ENCODE assay signal across 20 cellular contexts in the genomic region with DNA sequence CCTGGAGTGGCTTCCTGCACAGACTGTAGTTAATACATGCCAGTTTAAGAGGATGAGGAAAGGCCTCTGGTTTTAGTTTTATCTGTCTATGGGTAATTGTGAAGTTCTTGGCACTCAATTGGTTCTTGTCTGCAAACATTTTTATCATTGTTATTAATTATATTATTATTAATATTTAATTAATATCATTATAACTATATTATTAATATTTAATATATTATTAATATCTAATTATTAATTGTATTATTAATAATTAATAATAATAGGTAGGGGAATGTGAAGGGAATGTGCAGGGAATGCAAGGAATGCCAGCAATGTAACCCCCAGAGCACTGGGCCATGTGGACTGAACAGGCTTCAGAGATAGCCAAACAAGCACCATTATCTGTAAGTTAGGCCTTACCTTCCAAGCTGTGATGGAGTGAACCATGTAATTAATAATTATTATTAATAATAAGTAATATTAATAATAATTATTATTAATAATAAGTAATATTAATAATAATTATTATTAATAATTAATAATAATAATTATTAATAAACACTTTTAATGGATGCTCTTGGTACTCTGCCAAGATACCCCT.
DNase-seq lines count a peak whose midpoint lies in the region; ATAC-seq, FAIRE-seq and TF ChIP-seq lines count a peak whose summit lies in the region.
"Had no signal": no experiment of that assay in that cellular context is flagged by ENCODE, and none has a peak within 500 bp of the region (broad histone marks: within the 10 kb centered on the region; RNA-seq: fewer than 3 reads in every experiment).

No MANE protein-coding gene starts in this region.

- H3K56ac ChIP-seq in H1 (replicated peaks; ENCODE audit: insufficient read length, low read depth, low read length) (no peak overlapping the region), mesendoderm (ENCODE audit: low read length) (no peak overlapping the region)

- H3K4me1 Mint-ChIP-seq in WTC11, result no peaks in the 10 kb centered on the region
- H3K4me1 Mint-ChIP-seq: CD14-positive monocyte; CD4-positive, alpha-beta memory T cell; GM23338; IgD-negative memory B cell had no signal

- H2AK5ac ChIP-seq in H1 (ENCODE audit: low read depth, low read length) (no peak overlapping the region), mesendoderm (ENCODE audit: low read length) (no peak overlapping the region)

- H3K23ac ChIP-seq in H1 (ENCODE audit: insufficient read length) (no peak overlapping the region), mesendoderm (ENCODE audit: low read length) (no peak overlapping the region)

- CTCF ChIA-PET in WTC11 (lab: Charles Lee) (no interaction called here), H1 (lab: Charles Lee; ENCODE audit: partially characterized antibody) (interaction anchor here (1.0 kb wide), 1 partner anchor 15 kb away, joined by 3 read pairs; no protein-coding TSS in a partner anchor)

- no peak overlapping the region for H2BK12ac ChIP-seq in H1 (ENCODE audit: low read depth, low read length)

- H3K4me1 ChIP-seq in H1 (replicated peaks in 1 of 4; ENCODE audit: control insufficient read depth in 3 of 4, insufficient read depth in 4 of 4, low read length in 3 of 4), result no peaks in the 10 kb centered on the region
- no peaks in the 10 kb centered on the region for H3K4me1 ChIP-seq in mesendoderm (ENCODE audit: control insufficient read depth, low read depth, low read length)
- H3K4me1 ChIP-seq in adrenal gland (replicated peaks in 1 of 2), result no peaks in the 10 kb centered on the region

- no peak overlapping the region for H3K18ac ChIP-seq in H1 (ENCODE audit: extremely low read depth, low read length)
- no peak overlapping the region for H3K18ac ChIP-seq in mesendoderm (ENCODE audit: low read length)

- H3K27me3 ChIP-seq in H1 (replicated peaks in 1 of 4; ENCODE audit: control insufficient read depth in 3 of 4, extremely low read depth in 1 of 4, insufficient read depth in 3 of 4, low read length in 3 of 4) (no peaks in the 10 kb centered on the region), mesendoderm (ENCODE audit: insufficient read depth, low read length, poor library complexity) (no peaks in the 10 kb centered on the region), dorsolateral prefrontal cortex (no peaks in the 10 kb centered on the region), adrenal gland (no peaks in the 10 kb centered on the region)
- H3K27me3 ChIP-seq: BLaER1 had no signal

- H3K9me3 ChIP-seq in H1 (ENCODE audit: insufficient read depth in 2 of 2, low read depth in 1 of 2, low read length in 1 of 2) (no peaks in the 10 kb centered on the region), adrenal gland (replicated peaks in 1 of 3) (no peaks in the 10 kb centered on the region)
- H3K9me3 ChIP-seq: BLaER1 had no signal

- H3K27ac ChIP-seq in H1 (ENCODE audit: low read depth, low read length) (no peak overlapping the region), mesendoderm (ENCODE audit: low read depth, low read length) (no peak overlapping the region), dorsolateral prefrontal cortex (no peak overlapping the region), adrenal gland (no peak overlapping the region)
- H3K27ac ChIP-seq: BLaER1 had no signal

- H4K5ac ChIP-seq in H1 (ENCODE audit: insufficient read length, low read depth, low read length) (no peak overlapping the region), mesendoderm (ENCODE audit: low read length) (no peak overlapping the region)

- no peaks in the 10 kb centered on the region for H4K20me1 ChIP-seq in H1 (replicated peaks in 1 of 2; ENCODE audit: control insufficient read depth in 1 of 2, insufficient read depth in 2 of 2, low read length in 2 of 2)
- H4K20me1 ChIP-seq: BLaER1 had no signal

- H2BK5ac ChIP-seq in H1 (ENCODE audit: low read depth, low read length) (no peak overlapping the region), mesendoderm (ENCODE audit: low read length) (no peak overlapping the region)

- H2BK120ac ChIP-seq in H1 (replicated peaks; ENCODE audit: low read depth, low read length), result no peak overlapping the region
- no peak overlapping the region for H2BK120ac ChIP-seq in mesendoderm (ENCODE audit: low read depth, low read length)

- no peak overlapping the region for H3K14ac ChIP-seq in H1 (ENCODE audit: insufficient read length)

- no peaks in the 10 kb centered on the region for H3K27me3 Mint-ChIP-seq in WTC11 (ENCODE audit: low read depth)
- H3K27me3 Mint-ChIP-seq: CD4-positive, alpha-beta memory T cell had no signal

- H3K4me3 Mint-ChIP-seq in WTC11, result no peak overlapping the region
- H3K4me3 Mint-ChIP-seq: CD14-positive monocyte; CD4-positive, alpha-beta memory T cell; GM23338; HFFc6; IgD-negative memory B cell had no signal

- no peak overlapping the region for H3K9ac ChIP-seq in H1 (replicated peaks in 1 of 4; ENCODE audit: extremely low read depth in 1 of 4, low read depth in 3 of 4, low read length in 3 of 4)
- H3K9ac ChIP-seq in mesendoderm (ENCODE audit: low read length), result no peak overlapping the region
- H3K9ac ChIP-seq: BLaER1 had no signal

- no peak for ATAC-seq in WTC11
- no peak for ATAC-seq in GM18498 (IDR thresholded peaks at IDR 0.05; ENCODE audit: unreplicated experiment)
- ATAC-seq in HG02610 (IDR thresholded peaks at IDR 0.05; ENCODE audit: unreplicated experiment), result no peak
- ATAC-seq: GM23338, HCT116 had no signal

- H2BK15ac ChIP-seq in H1 (ENCODE audit: low read length), result no peak overlapping the region
- H2BK15ac ChIP-seq in mesendoderm (replicated peaks; ENCODE audit: low read depth), result no peak overlapping the region

- POLR2A ChIA-PET in WTC11 (lab: Charles Lee), result no interaction called here
- POLR2A ChIA-PET in H1 (lab: Charles Lee; ENCODE audit: partially characterized antibody), result no interaction called here

- H3K4me3 ChIP-seq in H1 (ENCODE audit: extremely low read depth in 1 of 4, insufficient read depth in 2 of 4, low read depth in 3 of 4, low read length in 4 of 4) (no peak overlapping the region), mesendoderm (ENCODE audit: low read length) (no peak overlapping the region), dorsolateral prefrontal cortex (no peak overlapping the region), adrenal gland (no peak overlapping the region)
- H3K4me3 ChIP-seq: BLaER1, GM23338 had no signal

- H3K36me3 ChIP-seq in H1 (ENCODE audit: control insufficient read depth in 2 of 4, insufficient read depth in 4 of 4, low read length in 3 of 4) (no peaks in the 10 kb centered on the region), mesendoderm (ENCODE audit: control insufficient read depth, insufficient read depth, low read length) (no peaks in the 10 kb centered on the region), adrenal gland (replicated peaks in 1 of 2) (no peaks in the 10 kb centered on the region)
- H3K36me3 ChIP-seq: BLaER1 had no signal

- H4K91ac ChIP-seq in H1 (replicated peaks; ENCODE audit: insufficient read length, low read length), result no peak overlapping the region

- H3K36me3 Mint-ChIP-seq in WTC11, result no peaks in the 10 kb centered on the region
- H3K36me3 Mint-ChIP-seq: CD14-positive monocyte; CD4-positive, alpha-beta memory T cell had no signal

- no peaks in the 10 kb centered on the region for H3K23me2 ChIP-seq in H1 (ENCODE audit: low read depth, low read length)

- TF ChIP-seq POLR2A in H1 (IDR thresholded peaks at IDR 0.05; ENCODE audit: control extremely low read depth in 1 of 2, low read depth in 2 of 2, low read length in 2 of 2), result no peak
- no peak for TF ChIP-seq POLR2A in adrenal gland (IDR thresholded peaks at IDR 0.05)

- H3K27ac Mint-ChIP-seq in WTC11, result no peak overlapping the region
- H3K27ac Mint-ChIP-seq: CD14-positive monocyte; CD4-positive, alpha-beta memory T cell; GM23338; HFFc6; IgD-negative memory B cell had no signal

- TF ChIP-seq EP300 in H1 (IDR thresholded peaks at IDR 0.05; ENCODE audit: borderline replicate concordance in 1 of 2, low read depth in 2 of 2, low read length in 2 of 2), result no peak

- DNase-seq in ELF-1 (ENCODE audit: low read depth, low spot score) (peak; percentile 6), WTC11 (ENCODE audit: low spot score) (no peak), H1 (ENCODE audit: low read depth in 1 of 2, low spot score in 2 of 2) (no peak), mesendoderm (peak; percentile 29), dorsolateral prefrontal cortex (no peak), adrenal gland (no peak)
- DNase-seq: 8988T; CD4-positive, alpha-beta memory T cell; GDM1; H7; HFFc6 had no signal

- no peak overlapping the region for H4K8ac ChIP-seq in H1 (ENCODE audit: extremely low read depth, insufficient read depth, low read length)
- H4K8ac ChIP-seq in mesendoderm (ENCODE audit: low read depth, low read length), result no peak overlapping the region

- H3K4me2 ChIP-seq in H1 (ENCODE audit: insufficient read depth in 1 of 2, low read depth in 2 of 2, low read length in 2 of 2) (no peak overlapping the region), mesendoderm (ENCODE audit: low read length) (no peak overlapping the region)
- H3K4me2 ChIP-seq: BLaER1, GM23338 had no signal

- H3K79me2 ChIP-seq in H1 (ENCODE audit: control insufficient read depth in 1 of 2, insufficient read depth in 2 of 2, low read length in 2 of 2) (no peaks in the 10 kb centered on the region), mesendoderm (ENCODE audit: control insufficient read depth, insufficient read depth, low read length) (no peaks in the 10 kb centered on the region)

- H3K9me3 Mint-ChIP-seq in WTC11, result peaks cover 5% of the 10 kb centered on the region; the same call in 1 of the 2 replicates
- H3K9me3 Mint-ChIP-seq: GM23338 had no signal

- intact Hi-C loops in dorsolateral prefrontal cortex (cut with DNase I) (no loop called here), adrenal gland (cut with DNase I) (no loop called here)

- TF ChIP-seq CTCF in WTC11 (IDR thresholded peaks at IDR 0.05) (no peak), H1 (IDR thresholded peaks at IDR 0.05; ENCODE audit: control extremely low read depth in 1 of 3, insufficient read depth in 1 of 3, low read depth in 1 of 3, low read length in 3 of 3) (no peak), dorsolateral prefrontal cortex (IDR thresholded peaks at IDR 0.05 in 54 of 56, conservative IDR thresholded peaks at IDR 0.05 in 2 of 56; ENCODE audit: low read depth in 1 of 56, partially characterized antibody in 56 of 56) (no peak), adrenal gland (IDR thresholded peaks at IDR 0.05) (no peak)

- H3K4ac ChIP-seq in H1 (replicated peaks; ENCODE audit: insufficient read length, low read depth, low read length) (no peak overlapping the region), mesendoderm (ENCODE audit: low read depth, low read length) (no peak overlapping the region)

- H2BK20ac ChIP-seq in H1 (ENCODE audit: low read length), result no peak overlapping the region

- no peak overlapping the region for H2AFZ ChIP-seq in H1 (ENCODE audit: low read length)
- H2AFZ ChIP-seq: GM23338 had no signal

- no peak for TF ChIP-seq RAD21 in H1 (IDR thresholded peaks at IDR 0.05 in 1 of 2, conservative IDR thresholded peaks at IDR 0.05 in 1 of 2; ENCODE audit: low read depth in 2 of 2, low read length in 2 of 2)

- H3K79me1 ChIP-seq in H1 (ENCODE audit: low read depth, low read length) (no peaks in the 10 kb centered on the region), mesendoderm (ENCODE audit: low read length) (no peaks in the 10 kb centered on the region)

- FAIRE-seq in H1 (lab: Jason Lieb, UNC), result no peak
- FAIRE-seq: GM12892, HTR-8/SVneo had no signal

TF ChIP-seq in WTC11, 78 proteins besides CTCF, POLR2A, EP300 and RAD21 (continues in another document):
- TF ChIP-seq HMGA2 (CRISPR knock-in tag; IDR thresholded peaks at IDR 0.05), result peak; percentile 100

TF ChIP-seq in H1, 55 proteins besides CTCF, POLR2A, EP300 and RAD21 (continues in another document):
- no peak for TF ChIP-seq CHD1 (IDR thresholded peaks at IDR 0.05; ENCODE audit: low read depth, low read length)

Comparison
In these comparisons a context has a peak if more than half of its experiments do, and no peak if none do; other contexts are left out.
1. DNase-seq: peak in ELF-1 (single experiment) and mesendoderm (single experiment); none in WTC11 (single experiment), H1 (0 of 2), dorsolateral prefrontal cortex (0 of 10) and adrenal gland (0 of 7).